20 cellular contexts compared by ENCODE assay signal in genomic region chr14:60214415-60215126, GRCh38. TPM values are rescaled to one million over a fixed set of nuclear protein-coding genes. Genes with fewer than 3 reads are reported as not detected.
DNase-seq lines count a peak whose midpoint lies in the region; FAIRE-seq and TF ChIP-seq lines count a peak whose summit lies in the region.
"Had no signal": no experiment of that assay in that cellular context is flagged by ENCODE, and none has a peak within 500 bp of the region (broad histone marks: within the 10 kb centered on the region; RNA-seq: fewer than 3 reads in every experiment).

No MANE protein-coding gene starts in this region.

- H3K4me3 Mint-ChIP-seq in chondrocyte (ENCODE audit: unreplicated experiment) (no peak overlapping the region), nephron progenitor cell (no peak overlapping the region)
- H3K4me3 Mint-ChIP-seq: CD4-positive, alpha-beta T cell had no signal

- H3K9me3 Mint-ChIP-seq in chondrocyte (ENCODE audit: low read depth) (no peaks in the 10 kb centered on the region), nephron progenitor cell (no peaks in the 10 kb centered on the region)
- H3K9me3 Mint-ChIP-seq: CD4-positive, alpha-beta T cell had no signal

- H3K27me3 ChIP-seq in muscle layer of colon (ENCODE audit: control insufficient read depth in 1 of 2, insufficient read depth in 2 of 2, low read length in 2 of 2) (no peaks in the 10 kb centered on the region), stomach smooth muscle (ENCODE audit: control insufficient read depth in 1 of 2, insufficient read depth in 2 of 2, low read length in 2 of 2) (no peaks in the 10 kb centered on the region)

- no peaks in the 10 kb centered on the region for H3K9me3 ChIP-seq in muscle layer of colon (ENCODE audit: low read length)
- no peaks in the 10 kb centered on the region for H3K9me3 ChIP-seq in stomach smooth muscle (ENCODE audit: control insufficient read depth in 2 of 2, low read length in 2 of 2)
- H3K9me3 ChIP-seq: A549, Caco-2 had no signal

- H3K4me1 Mint-ChIP-seq in chondrocyte (ENCODE audit: low read depth) (no peaks in the 10 kb centered on the region), nephron progenitor cell (peaks cover 10% of the 10 kb centered on the region)

- DNase-seq in HTR-8/SVneo (ENCODE audit: insufficient read length, low spot score) (no peak), chondrocyte (ENCODE audit: low spot score) (no peak), RCC 7860 (ENCODE audit: low spot score) (no peak), nephron progenitor cell (no peak)
- DNase-seq: Caco-2; CD4-positive, alpha-beta T cell; GDM1; GM23248; HCEC 1CT; IMR-90; NCI-H1436 treated with DMSO at 0.1 percent for 48 hours; NCI-H2029 treated with DMSO at 0.1 percent for 48 hours; NCI-H2171; NCI-H446 treated with DMSO at 0.1 percent for 48 hours; PC-9 had no signal

- H3K9ac ChIP-seq in muscle layer of colon (ENCODE audit: low read length) = no peak overlapping the region
- no peak overlapping the region for H3K9ac ChIP-seq in stomach smooth muscle (ENCODE audit: low read length in 2 of 2)
- H3K9ac ChIP-seq: GM23248 had no signal

- no peaks in the 10 kb centered on the region for H3K36me3 ChIP-seq in muscle layer of colon (ENCODE audit: insufficient read depth, low read length)
- H3K36me3 ChIP-seq in stomach smooth muscle (ENCODE audit: control insufficient read depth in 2 of 2, insufficient read depth in 2 of 2, low read length in 2 of 2) = no peaks in the 10 kb centered on the region

- H3K27me3 Mint-ChIP-seq in chondrocyte (ENCODE audit: low read depth) = peaks cover 15% of the 10 kb centered on the region
- H3K27me3 Mint-ChIP-seq in nephron progenitor cell (ENCODE audit: low read depth, poor library complexity) = peaks cover 10% of the 10 kb centered on the region
- H3K27me3 Mint-ChIP-seq: CD4-positive, alpha-beta T cell had no signal

- H3K27ac ChIP-seq in muscle layer of colon (ENCODE audit: low read depth, low read length) (peak overlapping the region; percentile 57), stomach smooth muscle (ENCODE audit: low read length) (peak overlapping the region; percentile 12)
- H3K27ac ChIP-seq: A549, GM23248, HL-60, PC-9 had no signal

- H3K36me3 Mint-ChIP-seq in chondrocyte (ENCODE audit: low read depth) (peaks cover 1% of the 10 kb centered on the region), nephron progenitor cell (ENCODE audit: low read depth) (no peaks in the 10 kb centered on the region)

- no peak overlapping the region for H3K4me3 ChIP-seq in muscle layer of colon (ENCODE audit: low read depth in 1 of 2, low read length in 2 of 2)
- no peak overlapping the region for H3K4me3 ChIP-seq in stomach smooth muscle (ENCODE audit: low read length in 2 of 2)
- H3K4me3 ChIP-seq: A549, GM23248, PC-9 had no signal

- H3K27ac Mint-ChIP-seq in chondrocyte (ENCODE audit: unreplicated experiment) (no peak overlapping the region), nephron progenitor cell (no peak overlapping the region)
- H3K27ac Mint-ChIP-seq: CD4-positive, alpha-beta T cell had no signal

- peak; percentile 26 for FAIRE-seq in HTR-8/SVneo (lab: Jason Lieb, UNC)
- FAIRE-seq in colon (lab: Jason Lieb, UNC) = peak; percentile 68
- no peak for FAIRE-seq in RCC 7860 (lab: Jason Lieb, UNC)
- FAIRE-seq: A549 had no signal

- TF ChIP-seq CTCF in chondrocyte (IDR thresholded peaks at IDR 0.05) (no peak), nephron progenitor cell (IDR thresholded peaks at IDR 0.05) (no peak)

- peaks cover 37% of the 10 kb centered on the region for H3K4me1 ChIP-seq in muscle layer of colon (ENCODE audit: insufficient read depth, low read length)
- H3K4me1 ChIP-seq in stomach smooth muscle (ENCODE audit: control insufficient read depth, insufficient read depth, low read length) = peaks cover 34% of the 10 kb centered on the region
- H3K4me1 ChIP-seq: A549, Caco-2 had no signal

RNA-seq across cellular contexts. Expression of gene PPM1A, which starts 34.5 kb away (rescaled TPM):
- 42.7 to 51.5 TPM (median 43.9 TPM) in 3 replicates for total RNA-seq in chondrocyte

RNA-seq across cellular contexts. Expression of gene DHRS7, which starts 49.4 kb away (rescaled TPM):
- 47.5 to 53.1 TPM (median 49.8 TPM) in 3 replicates for total RNA-seq in chondrocyte
